Comparison of ENCODE assay signal across 19 cellular contexts in the genomic region with DNA sequence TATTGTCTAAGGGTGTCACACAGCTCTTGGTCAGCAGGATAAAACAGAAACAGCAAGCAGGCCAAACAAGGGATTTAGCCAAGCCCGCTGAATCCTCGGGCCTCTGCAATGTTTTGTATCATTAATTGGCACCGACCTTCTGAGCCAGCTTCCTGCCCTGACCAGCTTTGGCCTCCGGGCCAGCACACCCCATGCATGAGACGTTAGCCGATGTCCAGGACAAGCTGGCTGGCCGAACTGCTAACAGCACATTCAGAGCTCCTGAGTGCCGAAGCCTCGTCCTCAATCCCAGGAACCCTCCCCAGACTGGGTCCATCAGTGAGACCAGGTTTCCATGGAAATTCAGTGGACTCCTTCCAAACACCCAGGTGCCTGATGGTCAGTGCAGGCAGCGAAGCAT.
"Had no signal": no experiment of that assay in that cellular context is flagged by ENCODE, and none has a peak within 500 bp of the region (broad histone marks: within the 10 kb centered on the region; RNA-seq: fewer than 3 reads in every experiment).

No MANE protein-coding gene starts in this region.

- H3K4me1 ChIP-seq: lower lobe of right lung, pancreas, transverse colon had no signal

- H3K9me3 ChIP-seq: esophagus squamous epithelium, lower lobe of right lung, pancreas, transverse colon had no signal

- H3K36me3 Mint-ChIP-seq: activated naive CD8-positive, alpha-beta T cell treated with anti-CD3 and anti-CD28 coated beads, Interleukin-2, amount 10 ng/mL, durations not matched to agents 7 days and 5 days; immature natural killer cell; naive B cell; neural progenitor cell had no signal

- H3K27ac Mint-ChIP-seq: activated CD4-positive, alpha-beta T cell treated with anti-CD3 and anti-CD28 coated beads, Interleukin-2, amount 10 ng/mL, durations not matched to agents 24 days and 14 days; activated naive CD8-positive, alpha-beta T cell treated with anti-CD3 and anti-CD28 coated beads, Interleukin-2, amount 10 ng/mL, durations not matched to agents 7 days and 5 days; activated T-cell treated with anti-CD3 and anti-CD28 coated beads, Interleukin-2, amount 50 U/mL, for 72 hours; naive B cell; neural progenitor cell had no signal

- H3K27me3 ChIP-seq: neural progenitor cell, transverse colon had no signal

- H3K9ac ChIP-seq: neural progenitor cell had no signal

- DNase-seq: activated CD4-positive, alpha-beta T cell treated with anti-CD3 and anti-CD28 coated beads, Interleukin-2, amount 10 ng/mL, durations not matched to agents 24 days and 14 days; activated CD4-positive, CD25-positive, alpha-beta regulatory T cell; activated CD8-positive, alpha-beta memory T cell treated with anti-CD3 and anti-CD28 coated beads, Interleukin-2, amount 50 U/mL, for 48 hours; activated gamma-delta T cell treated with Interleukin-2 at 50 U/mL for 16 hours; activated naive CD8-positive, alpha-beta T cell treated with anti-CD3 and anti-CD28 coated beads, Interleukin-2, amount 10 ng/mL, durations not matched to agents 7 days and 5 days; activated T-cell treated with anti-CD3 and anti-CD28 coated beads, Interleukin-2, amount 50 U/mL, for 72 hours; aorta; effector CD4-positive, alpha-beta T cell; esophagus squamous epithelium; foreskin fibroblast; immature natural killer cell; left cardiac atrium; lower lobe of right lung; naive B cell; pancreas; stimulated activated naive CD4-positive, alpha-beta T cell treated with Interleukin-2 at 50 U/mL for 16 hours; transverse colon had no signal

- H3K9me3 Mint-ChIP-seq: activated CD4-positive, alpha-beta T cell treated with anti-CD3 and anti-CD28 coated beads, Interleukin-2, amount 10 ng/mL, durations not matched to agents 24 days and 14 days; activated naive CD8-positive, alpha-beta T cell treated with anti-CD3 and anti-CD28 coated beads, Interleukin-2, amount 10 ng/mL, durations not matched to agents 7 days and 5 days; activated T-cell treated with anti-CD3 and anti-CD28 coated beads, Interleukin-2, amount 50 U/mL, for 72 hours; immature natural killer cell; naive B cell; neural progenitor cell had no signal

- H3K27ac ChIP-seq: esophagus squamous epithelium, lower lobe of right lung, neural progenitor cell, pancreas, transverse colon had no signal

- H3K4me3 Mint-ChIP-seq: activated CD4-positive, alpha-beta T cell treated with anti-CD3 and anti-CD28 coated beads, Interleukin-2, amount 10 ng/mL, durations not matched to agents 24 days and 14 days; activated naive CD8-positive, alpha-beta T cell treated with anti-CD3 and anti-CD28 coated beads, Interleukin-2, amount 10 ng/mL, durations not matched to agents 7 days and 5 days; activated T-cell treated with anti-CD3 and anti-CD28 coated beads, Interleukin-2, amount 50 U/mL, for 72 hours; immature natural killer cell; naive B cell; neural progenitor cell had no signal

- FAIRE-seq: colon, pancreas had no signal

- H3K4me3 ChIP-seq: esophagus squamous epithelium, lower lobe of right lung, neural progenitor cell, pancreas, transverse colon had no signal

- ATAC-seq: activated T-cell treated with anti-CD3 and anti-CD28 coated beads, Interleukin-2, amount 50 U/mL, for 72 hours; left cardiac atrium; lower lobe of right lung had no signal

- H3K4me1 Mint-ChIP-seq: immature natural killer cell had no signal

- H3K36me3 ChIP-seq: esophagus squamous epithelium, lower lobe of right lung, neural progenitor cell, pancreas, transverse colon had no signal

- H3K4me2 ChIP-seq: neural progenitor cell had no signal

- H2AFZ ChIP-seq: neural progenitor cell had no signal
